ENCODE assay signal across 8 cellular contexts in the genomic region with DNA sequence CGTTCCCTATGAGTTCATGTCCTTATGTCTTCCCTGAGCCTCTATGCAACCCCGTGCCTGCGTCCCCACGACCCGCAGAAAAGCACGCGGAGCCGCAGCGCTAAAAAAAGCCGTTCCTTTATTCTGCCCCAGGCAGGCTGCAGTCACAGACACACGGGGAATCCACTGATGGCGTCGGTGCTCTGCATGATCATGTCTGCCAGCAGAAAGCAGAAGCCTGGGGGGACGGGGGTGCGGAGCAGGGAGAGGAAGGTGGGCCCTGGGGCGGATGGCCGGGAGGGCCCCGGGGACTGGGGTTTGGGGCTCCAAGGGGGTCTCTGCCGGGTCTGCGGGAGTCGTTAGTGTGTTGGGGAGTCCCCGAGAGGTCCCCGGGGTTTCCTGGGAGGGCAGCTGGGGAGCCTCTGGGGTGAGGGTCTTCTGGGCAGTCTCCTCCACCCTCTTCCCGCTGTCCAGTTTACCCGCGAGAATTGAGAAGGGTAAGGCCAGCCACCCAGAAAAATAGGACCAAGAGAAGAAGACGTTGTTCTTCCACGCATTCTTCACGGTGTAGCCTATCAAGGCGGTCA. TPM values are rescaled to one million over a fixed set of nuclear protein-coding genes. Genes with fewer than 3 reads are reported as not detected.
DNase-seq lines count a peak whose midpoint lies in the region; ATAC-seq and TF ChIP-seq lines count a peak whose summit lies in the region.

No MANE protein-coding gene starts in this region.

- TF ChIP-seq CTCF in uterus (IDR thresholded peaks at IDR 0.05) = peak in 1 of 4 experiments; percentile 4

- POLR2A ChIA-PET in CD4-positive, alpha-beta memory T cell (lab: Charles Lee; ENCODE audit: partially characterized antibody) = interaction anchor here (0.6 to 2.3 kb wide), 6 partner anchors 9 to 74 kb away, joined by 3 to 15 read pairs (median 8); no protein-coding TSS in a partner anchor

- no peaks in the 10 kb centered on the region for H3K9me3 ChIP-seq in CD4-positive, alpha-beta memory T cell (ENCODE audit: control insufficient read depth in 1 of 2, low read length in 2 of 2)
- H3K9me3 ChIP-seq in mucosa of rectum (ENCODE audit: control insufficient read depth in 2 of 2, low read length in 2 of 2) (no peaks in the 10 kb centered on the region), uterus (no peaks in the 10 kb centered on the region)

- peak overlapping the region; percentile 92 to 100 (median 98) for H3K4me3 Mint-ChIP-seq in CD4-positive, alpha-beta memory T cell
- H3K4me3 Mint-ChIP-seq in T-helper 1 cell treated with Interleukin-12 subunit alpha and Interleukin-12 subunit beta and Interleukin-4 antibody, amounts not matched to agents 30 μg/mL and 1 μg/mL, for 36 hours = peak overlapping the region; percentile 100
- H3K4me3 Mint-ChIP-seq in dendritic cell treated with granulocyte-macrophage colony-stimulating factor and Interleukin-4, amounts not matched to agents 40 ng/mL and 50 ng/mL, for 4 days = peak overlapping the region; percentile 77

- TF ChIP-seq POLR2A in uterus (IDR thresholded peaks at IDR 0.05) = peak; percentile 92 to 95

- peak overlapping the region; percentile 88 to 90 for H3K9ac ChIP-seq in mucosa of rectum (ENCODE audit: low read depth in 1 of 2, low read length in 2 of 2)

- H3K4me3 ChIP-seq in CD4-positive, alpha-beta memory T cell (ENCODE audit: low read length in 2 of 2) = peak overlapping the region; percentile 83 to 85
- H3K4me3 ChIP-seq in mucosa of rectum (ENCODE audit: low read length in 2 of 2) (peak overlapping the region; percentile 82 to 97), uterus (peak overlapping the region; percentile 77 to 81)

- ATAC-seq in HG02759 (IDR thresholded peaks at IDR 0.05; ENCODE audit: unreplicated experiment) = peak; percentile 4

- H3K4me1 ChIP-seq in CD4-positive, alpha-beta memory T cell (ENCODE audit: insufficient read depth, low read length) = peaks cover 67% of the 10 kb centered on the region
- H3K4me1 ChIP-seq in mucosa of rectum (ENCODE audit: control insufficient read depth in 2 of 2, insufficient read depth in 2 of 2, low read length in 2 of 2) (peaks cover 18 to 24% of the 10 kb centered on the region in 2 donors), uterus (no peaks in the 10 kb centered on the region)

- H3K27me3 Mint-ChIP-seq in CD4-positive, alpha-beta memory T cell = no peaks in the 10 kb centered on the region
- H3K27me3 Mint-ChIP-seq in T-helper 1 cell treated with Interleukin-12 subunit alpha and Interleukin-12 subunit beta and Interleukin-4 antibody, amounts not matched to agents 30 μg/mL and 1 μg/mL, for 36 hours (ENCODE audit: low read depth) = no peaks in the 10 kb centered on the region
- no peaks in the 10 kb centered on the region for H3K27me3 Mint-ChIP-seq in dendritic cell treated with granulocyte-macrophage colony-stimulating factor and Interleukin-4, amounts not matched to agents 40 ng/mL and 50 ng/mL, for 4 days

- intact Hi-C loops in CD4-positive, alpha-beta memory T cell (cut with micrococcal nuclease) = loop anchor here (1.0 to 5.0 kb wide), 4 partner anchors 27 to 335 kb away; no protein-coding TSS in a partner anchor
- intact Hi-C loops in dendritic cell treated with granulocyte-macrophage colony-stimulating factor and Interleukin-4, amounts not matched to agents 40 ng/mL and 50 ng/mL, for 4 days (cut with micrococcal nuclease) = loop anchor here (1.0 kb wide), 2 partner anchors 27 to 28 kb away; no protein-coding TSS in a partner anchor
- intact Hi-C loops in uterus (cut with DNase I; ENCODE audit: low total_unique reads) = no loop called here

- DNase-seq in CD4-positive, alpha-beta memory T cell = peak in 4 of 5 donors; percentile 37 to 70 (median 44)
- no peak for DNase-seq in uterus
- DNase-seq in NCI-H2196 treated with DMSO at 0.1 percent for 48 hours (lab: John Stamatoyannopoulos, UW; ENCODE audit: unreplicated experiment) = no peak
- no peak for DNase-seq in AML-193 (lab: John Stamatoyannopoulos, UW)

- peaks cover 46 to 86% (median 64%) of the 10 kb centered on the region in 4 donors for H3K4me1 Mint-ChIP-seq in CD4-positive, alpha-beta memory T cell
- H3K4me1 Mint-ChIP-seq in T-helper 1 cell treated with Interleukin-12 subunit alpha and Interleukin-12 subunit beta and Interleukin-4 antibody, amounts not matched to agents 30 μg/mL and 1 μg/mL, for 36 hours (ENCODE audit: low read depth) = peaks cover 63% of the 10 kb centered on the region
- H3K4me1 Mint-ChIP-seq in dendritic cell treated with granulocyte-macrophage colony-stimulating factor and Interleukin-4, amounts not matched to agents 40 ng/mL and 50 ng/mL, for 4 days (ENCODE audit: low read depth) = peaks cover 66% of the 10 kb centered on the region

- no peaks in the 10 kb centered on the region for H3K27me3 ChIP-seq in CD4-positive, alpha-beta memory T cell (ENCODE audit: insufficient read depth, low read length)
- no peaks in the 10 kb centered on the region for H3K27me3 ChIP-seq in mucosa of rectum (ENCODE audit: control insufficient read depth in 2 of 2, insufficient read depth in 2 of 2, low read length in 2 of 2)
- no peaks in the 10 kb centered on the region for H3K27me3 ChIP-seq in uterus

- peaks cover 0 to 17% of the 10 kb centered on the region in 2 donors for H3K36me3 Mint-ChIP-seq in CD4-positive, alpha-beta memory T cell
- H3K36me3 Mint-ChIP-seq in T-helper 1 cell treated with Interleukin-12 subunit alpha and Interleukin-12 subunit beta and Interleukin-4 antibody, amounts not matched to agents 30 μg/mL and 1 μg/mL, for 36 hours (ENCODE audit: low read depth) = peaks cover 3% of the 10 kb centered on the region
- peaks cover 13% of the 10 kb centered on the region for H3K36me3 Mint-ChIP-seq in dendritic cell treated with granulocyte-macrophage colony-stimulating factor and Interleukin-4, amounts not matched to agents 40 ng/mL and 50 ng/mL, for 4 days (ENCODE audit: low read depth)

- CTCF ChIA-PET in CD4-positive, alpha-beta memory T cell (lab: Charles Lee; ENCODE audit: partially characterized antibody) = interaction anchor here (1.1 to 1.6 kb wide), 2 partner anchors 28 to 29 kb away, joined by 3 to 7 read pairs; no protein-coding TSS in a partner anchor

- no peaks in the 10 kb centered on the region for H3K9me3 Mint-ChIP-seq in CD4-positive, alpha-beta memory T cell
- H3K9me3 Mint-ChIP-seq in T-helper 1 cell treated with Interleukin-12 subunit alpha and Interleukin-12 subunit beta and Interleukin-4 antibody, amounts not matched to agents 30 μg/mL and 1 μg/mL, for 36 hours = no peaks in the 10 kb centered on the region
- no peaks in the 10 kb centered on the region for H3K9me3 Mint-ChIP-seq in dendritic cell treated with granulocyte-macrophage colony-stimulating factor and Interleukin-4, amounts not matched to agents 40 ng/mL and 50 ng/mL, for 4 days

- no peaks in the 10 kb centered on the region for H3K36me3 ChIP-seq in CD4-positive, alpha-beta memory T cell (ENCODE audit: insufficient read depth, low read length)
- H3K36me3 ChIP-seq in mucosa of rectum (ENCODE audit: control insufficient read depth in 2 of 2, insufficient read depth in 2 of 2, low read length in 2 of 2) (no peaks in the 10 kb centered on the region), uterus (no peaks in the 10 kb centered on the region)

- H3K27ac ChIP-seq in CD4-positive, alpha-beta memory T cell (ENCODE audit: low read depth, low read length) = peak overlapping the region; percentile 77
- H3K27ac ChIP-seq in mucosa of rectum (ENCODE audit: low read depth in 2 of 2, low read length in 2 of 2) (peak overlapping the region; percentile 93 to 98), uterus (peak overlapping the region; percentile 90 to 97)

- H3K27ac Mint-ChIP-seq in CD4-positive, alpha-beta memory T cell = peak overlapping the region; percentile 87 to 98 (median 96)
- peak overlapping the region; percentile 98 for H3K27ac Mint-ChIP-seq in T-helper 1 cell treated with Interleukin-12 subunit alpha and Interleukin-12 subunit beta and Interleukin-4 antibody, amounts not matched to agents 30 μg/mL and 1 μg/mL, for 36 hours
- H3K27ac Mint-ChIP-seq in dendritic cell treated with granulocyte-macrophage colony-stimulating factor and Interleukin-4, amounts not matched to agents 40 ng/mL and 50 ng/mL, for 4 days = peak overlapping the region; percentile 85

RNA-seq across cellular contexts. Expression of gene ETFB, which starts 0.9 kb away (rescaled TPM):
- 10 to 100 TPM; 51.4 to 53.9 TPM for total RNA-seq in CD4-positive, alpha-beta memory T cell
- polyA plus RNA-seq in CD4-positive, alpha-beta memory T cell = 10 to 100 TPM; 65.2 to 97.0 TPM
- 10 to 100 TPM; 18.8 to 56.6 (median 32.8) TPM for total RNA-seq in uterus

RNA-seq across cellular contexts. Expression of gene CLDND2, which starts 1.7 kb away (rescaled TPM):
- 1 to 10 TPM; 1.5 to 2.0 TPM for total RNA-seq in CD4-positive, alpha-beta memory T cell
- not detected for polyA plus RNA-seq in CD4-positive, alpha-beta memory T cell
- 1 to 10 TPM in 1 of 4 donors, not detected in 3; 1.2 TPM for total RNA-seq in uterus

RNA-seq across cellular contexts. Expression of gene NKG7, which starts 5.4 kb away (rescaled TPM):
- 1 to 10 TPM; 2.7 to 2.8 TPM for total RNA-seq in CD4-positive, alpha-beta memory T cell
- polyA plus RNA-seq in CD4-positive, alpha-beta memory T cell = 10 to 100 TPM; 36.5 to 44.3 TPM
- total RNA-seq in uterus = 1 to 10 TPM in 3 of 4 donors, not detected in 1; 1.0 to 3.6 (median 2.9) TPM

RNA-seq across cellular contexts. Expression of gene LIM2, which starts 20.7 kb away (rescaled TPM):
- not detected for total RNA-seq in CD4-positive, alpha-beta memory T cell
- not detected for polyA plus RNA-seq in CD4-positive, alpha-beta memory T cell
- total RNA-seq in uterus = not detected

RNA-seq across cellular contexts. Expression of gene C19orf84, which starts 23.3 kb away (rescaled TPM):
- not detected for total RNA-seq in CD4-positive, alpha-beta memory T cell
- not detected for polyA plus RNA-seq in CD4-positive, alpha-beta memory T cell
- total RNA-seq in uterus = not detected

Comparison
In these comparisons a context has a peak if more than half of its experiments do, and no peak if none do; other contexts are left out.
1. DNase-seq: peak in CD4-positive, alpha-beta memory T cell (4 of 5); none in uterus (0 of 2), NCI-H2196 treated with DMSO at 0.1 percent for 48 hours (single experiment) and AML-193 (0 of 2).
2. Peak in every context shown above with its lines, with median percentiles within 50 percentile points of each other: H3K27ac ChIP-seq, H3K4me3 ChIP-seq, H3K27ac Mint-ChIP-seq and H3K4me3 Mint-ChIP-seq.